ENCODE assay signal across 25 cellular contexts in the genomic region with DNA sequence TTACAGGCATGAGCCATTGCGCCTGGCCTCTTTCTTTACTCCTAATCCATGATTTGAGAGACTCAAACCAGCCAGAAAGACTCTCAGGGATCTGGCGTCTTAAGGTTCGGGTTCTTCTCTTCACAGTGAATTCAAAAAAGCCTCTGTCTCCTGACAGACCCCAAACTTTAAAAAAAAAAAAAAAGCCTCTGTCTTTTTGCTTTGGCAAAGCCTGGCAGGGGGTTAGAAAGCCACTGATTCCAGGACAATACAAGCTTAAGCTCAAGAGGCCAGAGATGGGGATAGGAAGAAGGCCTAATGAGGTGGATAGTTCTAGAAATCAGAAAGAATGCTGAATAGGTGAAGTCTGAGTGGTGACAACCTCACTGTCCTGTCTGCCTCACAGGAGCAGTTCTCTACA. TPM values are rescaled to one million over a fixed set of nuclear protein-coding genes. Genes with fewer than 3 reads are reported as not detected.
"Had no signal": no experiment of that assay in that cellular context is flagged by ENCODE, and none has a peak within 500 bp of the region (broad histone marks: within the 10 kb centered on the region; RNA-seq: fewer than 3 reads in every experiment).

No MANE protein-coding gene starts in this region.

- H3K4me1 ChIP-seq: esophagus muscularis mucosa, gastrocnemius medialis, heart right ventricle, stomach, thyroid gland had no signal

- H3K4me3 ChIP-seq: coronary artery, esophagus muscularis mucosa, gastrocnemius medialis, heart right ventricle, skin epidermis, stomach, thyroid gland had no signal

- DNase-seq: effector memory CD4-positive, alpha-beta T cell; gastrocnemius medialis; heart right ventricle; hypothalamus; islet precursor cell; stimulated activated CD4-positive, alpha-beta T cell treated with anti-CD3 and anti-CD28 coated beads, Interleukin-12 subunit alpha, Interleukin-12 subunit beta, amount 100 ng/mL, for 4 hours; stimulated activated naive CD4-positive, alpha-beta T cell; stomach; thyroid gland had no signal

- ATAC-seq: gastrocnemius medialis; heart right ventricle; left lobe of liver; natural killer cell treated with Interleukin-12 subunit alpha and Interleukin-12 subunit beta and Interleukin-15 and Interleukin-18, amount 100 ng/mL, for 72 hours; sciatic nerve had no signal

- H3K27ac ChIP-seq: coronary artery, epithelial cell of prostate, esophagus muscularis mucosa, gastrocnemius medialis, heart right ventricle, skin epidermis, stomach, thyroid gland had no signal

- H3K9me3 ChIP-seq: esophagus muscularis mucosa, gastrocnemius medialis, heart right ventricle, stomach, thyroid gland had no signal

- H3K27me3 ChIP-seq: esophagus muscularis mucosa, gastrocnemius medialis, heart right ventricle, stomach, thyroid gland had no signal

RNA-seq across cellular contexts. Expression of a gene that starts 8.8 kb away (rescaled TPM):
- total RNA-seq: mesothelial cell of epicardium; natural killer cell treated with Interleukin-12 subunit alpha and Interleukin-12 subunit beta and Interleukin-15 and Interleukin-18, amount 100 ng/mL, for 72 hours; pulmonary artery endothelial cell had no signal

RNA-seq across cellular contexts. Expression of a gene that starts 30.8 kb away (rescaled TPM):
- total RNA-seq: chondrocyte; dermis microvascular lymphatic vessel endothelial cell; esophagus muscularis mucosa; fibroblast of villous mesenchyme; heart right ventricle; left lobe of liver; lower leg skin; mesothelial cell of epicardium; mucosa of gallbladder; myocyte; natural killer cell treated with Interleukin-12 subunit alpha and Interleukin-12 subunit beta and Interleukin-15 and Interleukin-18, amount 100 ng/mL, for 72 hours; omental fat pad; pulmonary artery endothelial cell; sciatic nerve; stomach; thyroid gland had no signal
- polyA plus RNA-seq: heart right ventricle, stomach had no signal
